ENCODE assay signal across 17 cellular contexts in genomic region chr11:117281869-117282268, GRCh38. TPM values are rescaled to one million over a fixed set of nuclear protein-coding genes. Genes with fewer than 3 reads are reported as not detected.
DNase-seq lines count a peak whose midpoint lies in the region; ATAC-seq, FAIRE-seq and TF ChIP-seq lines count a peak whose summit lies in the region.
"Had no signal": no experiment of that assay in that cellular context is flagged by ENCODE, and none has a peak within 500 bp of the region (broad histone marks: within the 10 kb centered on the region; RNA-seq: fewer than 3 reads in every experiment).

No MANE protein-coding gene starts in this region.

- 76% methylated on average over 6 of the region's 7 CpGs for WGBS in K562 (ENCODE audit: insufficient coverage, low coverage, missing lambda C conversion rate)
- WGBS in mesodermal cell (ENCODE audit: insufficient coverage in 2 of 2), 2 experiments, result 96 to 100% methylated on average over 2 to 4 of the region's 7 CpGs

- no peak for ATAC-seq in K562
- ATAC-seq: gastroesophageal sphincter, psoas muscle had no signal

- H3K27ac ChIP-seq in A673 (ENCODE audit: low read depth, low read length, poor library complexity, severe bottlenecking), result no peak overlapping the region
- H3K27ac ChIP-seq in K562 (ENCODE audit: extremely low read depth, low read depth, low read length), result no peak overlapping the region
- peak overlapping the region; percentile 70 for H3K27ac ChIP-seq in mesodermal cell (ENCODE audit: low read depth, low read length, severe bottlenecking)
- H3K27ac ChIP-seq in left ventricle myocardium inferior (replicated peaks), result no peak overlapping the region
- H3K27ac ChIP-seq: gastroesophageal sphincter, psoas muscle had no signal

- intact Hi-C loops in A673 (cut with micrococcal nuclease; ENCODE audit: unreplicated experiment), result no loop called here
- intact Hi-C loops in K562 (cut with micrococcal nuclease), result no loop called here
- intact Hi-C loops in left ventricle myocardium inferior (cut with micrococcal nuclease), result no loop called here

- no peaks in the 10 kb centered on the region for H3K79me2 ChIP-seq in K562 (ENCODE audit: control insufficient read depth, insufficient read depth, low read length)

- TF ChIP-seq RAD21 in K562 (CRISPR knock-in tag; conservative IDR thresholded peaks at IDR 0.05 in 1 of 2, IDR thresholded peaks at IDR 0.05 in 1 of 2), result no peak

- H3K36me3 ChIP-seq in A673 (ENCODE audit: insufficient read depth, low read length, poor library complexity, severe bottlenecking) (peaks cover 34% of the 10 kb centered on the region), K562 (ENCODE audit: control insufficient read depth, insufficient read depth, low read length) (peaks cover 57% of the 10 kb centered on the region), mesodermal cell (ENCODE audit: control insufficient read depth, insufficient read depth, low read length) (peaks cover 46% of the 10 kb centered on the region), left ventricle myocardium inferior (peaks cover 74% of the 10 kb centered on the region)

- no peak for TF ChIP-seq EP300 in K562 (IDR thresholded peaks at IDR 0.05; ENCODE audit: low read length)

- H4K20me1 ChIP-seq in K562 (replicated peaks; ENCODE audit: control insufficient read depth, insufficient read depth, low read length), result peaks cover 3% of the 10 kb centered on the region; the same call in 1 of the 2 replicates

- H3K9me1 ChIP-seq in K562 (ENCODE audit: control insufficient read depth, insufficient read depth, low read length), result no peaks in the 10 kb centered on the region

- peak overlapping the region; percentile 77; the same call in 1 of the 2 replicates for H3K4me3 Mint-ChIP-seq in HFFc6
- H3K4me3 Mint-ChIP-seq: activated naive CD8-positive, alpha-beta T cell; dendritic cell treated with granulocyte-macrophage colony-stimulating factor and Interleukin-4, amounts not matched to agents 40 ng/mL and 50 ng/mL, for 4 days had no signal

- no peak overlapping the region for H3K9ac ChIP-seq in K562 (ENCODE audit: insufficient read depth in 1 of 2, low read depth in 2 of 2, low read length in 2 of 2)

- H3K9me3 Mint-ChIP-seq in HFFc6, result no peaks in the 10 kb centered on the region
- H3K9me3 Mint-ChIP-seq: dendritic cell treated with granulocyte-macrophage colony-stimulating factor and Interleukin-4, amounts not matched to agents 40 ng/mL and 50 ng/mL, for 4 days had no signal

- POLR2A ChIA-PET in A673 (lab: Charles Lee; ENCODE audit: low non-redundant PET), result no interaction called here
- POLR2A ChIA-PET in K562 (lab: Yijun Ruan, JAX), result no interaction called here

- CTCF ChIA-PET in A673 (lab: Charles Lee), result no interaction called here
- CTCF ChIA-PET in K562 (lab: Yijun Ruan, JAX; ENCODE audit: low intra/inter-chr PET ratio), result no interaction called here

- DNase-seq in A673 (ENCODE audit: low spot score) (no peak), HFFc6 (no peak), K562 (ENCODE audit: extremely low read depth in 1 of 4, low spot score in 3 of 4) (no peak), SKM-1 (lab: John Stamatoyannopoulos, UW; ENCODE audit: unreplicated experiment) (no peak), left ventricle myocardium inferior (no peak), T-helper 1 cell (no peak), HTR-8/SVneo (ENCODE audit: insufficient read length, low spot score) (no peak)
- DNase-seq: activated CD4-positive, alpha-beta T cell treated with anti-CD3 and anti-CD28 coated beads, Interleukin-2, amount 50 U/mL, for 48 hours; DND-41; NCI-H187; NCI-H446; psoas muscle; substantia nigra had no signal

- no peaks in the 10 kb centered on the region for H3K27me3 ChIP-seq in A673 (replicated peaks; ENCODE audit: insufficient read depth, low read depth, low read length, poor library complexity)
- no peaks in the 10 kb centered on the region for H3K27me3 ChIP-seq in K562 (ENCODE audit: control insufficient read depth in 2 of 2, insufficient read depth in 2 of 2, low read length in 2 of 2)
- no peaks in the 10 kb centered on the region for H3K27me3 ChIP-seq in left ventricle myocardium inferior (ENCODE audit: low read depth)
- H3K27me3 ChIP-seq: gastroesophageal sphincter had no signal

- peaks cover 41% of the 10 kb centered on the region for H3K4me1 Mint-ChIP-seq in HFFc6 (ENCODE audit: low read depth)

- H3K36me3 Mint-ChIP-seq in HFFc6 (ENCODE audit: low read depth), result peaks cover 48% of the 10 kb centered on the region

- TF ChIP-seq CTCF in A673 (conservative IDR thresholded peaks at IDR 0.05; ENCODE audit: low read depth, low read length) (no peak), HFFc6 (IDR thresholded peaks at IDR 0.05) (no peak), K562 (IDR thresholded peaks at IDR 0.05 in 2 of 3, conservative IDR thresholded peaks at IDR 0.05 in 1 of 3; ENCODE audit: insufficient read depth in 2 of 3, low read depth in 1 of 3, low read length in 3 of 3) (no peak), left ventricle myocardium inferior (IDR thresholded peaks at IDR 0.05; ENCODE audit: borderline replicate concordance) (no peak)

- peak overlapping the region; percentile 86 for H3K27ac Mint-ChIP-seq in HFFc6
- H3K27ac Mint-ChIP-seq: activated naive CD8-positive, alpha-beta T cell; dendritic cell treated with granulocyte-macrophage colony-stimulating factor and Interleukin-4, amounts not matched to agents 40 ng/mL and 50 ng/mL, for 4 days had no signal

- H3K9me3 ChIP-seq in A673 (ENCODE audit: low read depth, low read length, poor library complexity, severe bottlenecking), result no peaks in the 10 kb centered on the region
- H3K9me3 ChIP-seq in K562 (replicated peaks; ENCODE audit: control insufficient read depth, insufficient read depth, low read depth, low read length), result no peaks in the 10 kb centered on the region
- H3K9me3 ChIP-seq in mesodermal cell (ENCODE audit: control insufficient read depth, low read length), result no peaks in the 10 kb centered on the region
- no peaks in the 10 kb centered on the region for H3K9me3 ChIP-seq in left ventricle myocardium inferior (replicated peaks)
- H3K9me3 ChIP-seq: gastroesophageal sphincter, psoas muscle had no signal

- no peaks in the 10 kb centered on the region; the same call in 1 of the 2 replicates for H3K27me3 Mint-ChIP-seq in HFFc6 (ENCODE audit: insufficient read depth)
- H3K27me3 Mint-ChIP-seq: activated naive CD8-positive, alpha-beta T cell; dendritic cell treated with granulocyte-macrophage colony-stimulating factor and Interleukin-4, amounts not matched to agents 40 ng/mL and 50 ng/mL, for 4 days had no signal

- in situ Hi-C loops in K562 (cut with MboI), result no loop called here

- no peak overlapping the region for H3K4me2 ChIP-seq in K562 (ENCODE audit: insufficient read depth, low read length)

- H3K4me3 ChIP-seq in A673 (ENCODE audit: low read depth, low read length, poor library complexity, severe bottlenecking) (no peak overlapping the region), K562 (no peak overlapping the region), mesodermal cell (ENCODE audit: extremely low read depth, insufficient read depth, low read length, poor library complexity, severe bottlenecking) (no peak overlapping the region), left ventricle myocardium inferior (no peak overlapping the region)
- H3K4me3 ChIP-seq: gastroesophageal sphincter, psoas muscle had no signal

- no peaks in the 10 kb centered on the region for H3K4me1 ChIP-seq in A673 (ENCODE audit: insufficient read depth, low read length, poor library complexity, severe bottlenecking)
- peaks cover 0 to 5% of the 10 kb centered on the region in 2 experiments; a peak in 3 of 5 replicates for H3K4me1 ChIP-seq in K562 (replicated peaks in 1 of 2; ENCODE audit: control insufficient read depth in 2 of 2, insufficient read depth in 2 of 2, low read length in 2 of 2)
- peaks cover 27% of the 10 kb centered on the region for H3K4me1 ChIP-seq in mesodermal cell (ENCODE audit: control insufficient read depth, insufficient read depth, low read length, poor library complexity, severe bottlenecking)
- H3K4me1 ChIP-seq in left ventricle myocardium inferior, result no peaks in the 10 kb centered on the region
- H3K4me1 ChIP-seq: gastroesophageal sphincter, psoas muscle had no signal

- H2AFZ ChIP-seq in K562 (ENCODE audit: low read depth, low read length), result no peak overlapping the region

- no peak for TF ChIP-seq POLR2A in K562 (conservative IDR thresholded peaks at IDR 0.05)

- BruUV-seq in A673 (replicated peaks; lab: Mats Ljungman, UMichigan) (TSS peak; percentile 17), K562 (replicated peaks; lab: Mats Ljungman, UMichigan) (TSS peak; percentile 54)

- FAIRE-seq in K562 (lab: Jason Lieb, UNC), result no peak
- no peak for FAIRE-seq in HTR-8/SVneo (lab: Jason Lieb, UNC)

RNA-seq across cellular contexts. Expression of gene BACE1-AS, which starts 9.3 kb away (rescaled TPM):
- 13.7 and 18.0 TPM in 2 replicates for total RNA-seq in A673 (2021)
- 1 to 10 TPM; 4.3 to 6.4 (median 5.7) TPM for total RNA-seq in HFFc6 (2021; fragmentation: NEBNext Ultra II Directional; extraction: Animal tissue kit (Norgen Biotek cat#: 25700))
- total RNA-seq in K562 (2011; cell fraction: chromatin; rRNA removed; ENCODE audit: low replicate concordance), result 14.1 and 15.2 TPM in 2 replicates
- total RNA-seq in K562 (2011; cell fraction: nucleolus; rRNA removed), result 7.5 and 8.3 TPM in 2 replicates
- 14.1 and 25.7 TPM in 2 replicates for total RNA-seq in K562 (2011; cell fraction: nucleoplasm; rRNA removed)
- total RNA-seq in K562 (2014; rRNA removed), result 3.1 and 3.8 TPM in 2 replicates
- total RNA-seq in K562 (2014; rRNA removed; fragmentation: Illumina TruSeq; extraction: Trizol), result 2.9 and 3.9 TPM in 2 replicates
- total RNA-seq in K562 (2015; rRNA removed; fragmentation: Illumina TruSeq; extraction: Trizol), result 3.0 TPM in 2 replicates
- total RNA-seq in K562 (2021), result 4.7 and 5.9 TPM in 2 replicates
- 3.7 and 5.3 TPM in 2 replicates for polyA plus RNA-seq in K562 (2011; rRNA removed)
- 2.2 and 7.1 TPM in 2 replicates for polyA plus RNA-seq in K562 (2011; cell fraction: cytosol; rRNA removed)
- polyA plus RNA-seq in K562 (2011; cell fraction: nucleus; rRNA removed), result 8.0 and 9.5 TPM in 2 replicates
- polyA plus RNA-seq in K562 (2012), result 2.0 and 4.7 TPM in 2 replicates
- 4.5 and 4.8 TPM in 2 replicates for polyA plus RNA-seq in K562 (2014; fragmentation: Illumina TruSeq; extraction: Trizol)
- 1 to 10 TPM; 3.2 to 8.2 TPM for polyA plus RNA-seq in K562 (2014; fragmentation: Nextera tagmentation; extraction: Ambion mirVana)
- polyA plus RNA-seq in K562 (2014; rRNA removed), result 2.2 and 3.8 TPM in 2 replicates
- polyA minus RNA-seq in K562 (2011; rRNA and poly(A)+ RNA removed), result 6.7 and 6.9 TPM in 2 replicates
- polyA minus RNA-seq in K562 (2011; cell fraction: cytosol; rRNA and poly(A)+ RNA removed), result 4.1 and 5.3 TPM in 2 replicates
- polyA minus RNA-seq in K562 (2011; cell fraction: nucleus; rRNA and poly(A)+ RNA removed), result 5.0 and 6.8 TPM in 2 replicates
- 5.4 TPM for polyA plus RNA-seq in mesodermal cell (2013, experiment 1 of 2)
- 6.9 TPM for polyA plus RNA-seq in mesodermal cell (2013, experiment 2 of 2)
- 10.3 TPM for total RNA-seq in left ventricle myocardium inferior

RNA-seq across cellular contexts. Expression of gene BACE1, which starts 34.2 kb away (rescaled TPM):
- total RNA-seq in A673 (2021) (13.7 and 15.0 TPM in 2 replicates), K562 (2014; rRNA removed) (not detected in 2 replicates), K562 (2014; rRNA removed; fragmentation: Illumina TruSeq; extraction: Trizol) (not detected in 2 replicates), K562 (2015; rRNA removed; fragmentation: Illumina TruSeq; extraction: Trizol) (not detected in 2 replicates), K562 (2021) (0.18 and 0.29 TPM in 2 replicates), left ventricle myocardium inferior (13.8 TPM)
- 10 to 100 TPM; 59.6 to 80.8 (median 70.7) TPM for total RNA-seq in HFFc6 (2021; fragmentation: NEBNext Ultra II Directional; extraction: Animal tissue kit (Norgen Biotek cat#: 25700))
- not detected in 2 replicates for total RNA-seq in K562 (2011; cell fraction: chromatin; rRNA removed; ENCODE audit: low replicate concordance)
- 0.13 TPM in 1 of 2 replicates, not detected in the other for total RNA-seq in K562 (2011; cell fraction: nucleolus; rRNA removed)
- not detected in 2 replicates for total RNA-seq in K562 (2011; cell fraction: nucleoplasm; rRNA removed)
- polyA plus RNA-seq in K562 (2011; rRNA removed) (0.01 and 0.09 TPM in 2 replicates), K562 (2014; fragmentation: Illumina TruSeq; extraction: Trizol) (not detected in 2 replicates), K562 (2014; fragmentation: Nextera tagmentation; extraction: Ambion mirVana) (under 1 TPM; 0.14 to 0.25 TPM), K562 (2014; rRNA removed) (not detected in 2 replicates)
- 0.12 TPM in 1 of 2 replicates, not detected in the other for polyA plus RNA-seq in K562 (2011; cell fraction: cytosol; rRNA removed)
- polyA plus RNA-seq in K562 (2011; cell fraction: nucleus; rRNA removed), result 0.11 TPM in 1 of 2 replicates, not detected in the other
- 0.96 and 1.2 TPM in 2 replicates for polyA plus RNA-seq in K562 (2012)
- polyA minus RNA-seq in K562 (2011; rRNA and poly(A)+ RNA removed), result not detected in 2 replicates
- polyA minus RNA-seq in K562 (2011; cell fraction: cytosol; rRNA and poly(A)+ RNA removed), result not detected in 2 replicates
- under 0.01 and 0.11 TPM in 2 replicates for polyA minus RNA-seq in K562 (2011; cell fraction: nucleus; rRNA and poly(A)+ RNA removed)
- 33.2 TPM for polyA plus RNA-seq in mesodermal cell (2013, experiment 1 of 2)
- 30.5 TPM for polyA plus RNA-seq in mesodermal cell (2013, experiment 2 of 2)

RNA-seq across cellular contexts. Expression of gene CEP164, which starts 45.8 kb away (rescaled TPM):
- total RNA-seq in A673 (2021) (39.4 and 43.3 TPM in 2 replicates), K562 (2014; rRNA removed) (14.2 and 16.1 TPM in 2 replicates), K562 (2014; rRNA removed; fragmentation: Illumina TruSeq; extraction: Trizol) (8.0 TPM in 2 replicates), K562 (2015; rRNA removed; fragmentation: Illumina TruSeq; extraction: Trizol) (13.1 and 13.6 TPM in 2 replicates), K562 (2021) (12.1 and 16.5 TPM in 2 replicates), left ventricle myocardium inferior (5.9 TPM)
- total RNA-seq in HFFc6 (2021; fragmentation: NEBNext Ultra II Directional; extraction: Animal tissue kit (Norgen Biotek cat#: 25700)), result 10 to 100 TPM; 29.0 to 35.6 (median 33.0) TPM
- total RNA-seq in K562 (2011; cell fraction: chromatin; rRNA removed; ENCODE audit: low replicate concordance), result 42.8 and 72.9 TPM in 2 replicates
- total RNA-seq in K562 (2011; cell fraction: nucleolus; rRNA removed), result 28.0 TPM in 2 replicates
- 36.8 and 43.6 TPM in 2 replicates for total RNA-seq in K562 (2011; cell fraction: nucleoplasm; rRNA removed)
- polyA plus RNA-seq in K562 (2011; rRNA removed) (7.7 and 8.7 TPM in 2 replicates), K562 (2014; fragmentation: Illumina TruSeq; extraction: Trizol) (11.4 and 15.0 TPM in 2 replicates), K562 (2014; fragmentation: Nextera tagmentation; extraction: Ambion mirVana) (1 to 10 TPM; 2.1 to 4.6 TPM), K562 (2014; rRNA removed) (9.9 and 10.4 TPM in 2 replicates)
- polyA plus RNA-seq in K562 (2011; cell fraction: cytosol; rRNA removed), result 3.9 and 6.7 TPM in 2 replicates
- polyA plus RNA-seq in K562 (2011; cell fraction: nucleus; rRNA removed), result 39.0 and 46.4 TPM in 2 replicates
- 12.8 and 30.5 TPM in 2 replicates for polyA plus RNA-seq in K562 (2012)
- 9.3 and 10.2 TPM in 2 replicates for polyA minus RNA-seq in K562 (2011; rRNA and poly(A)+ RNA removed)
- polyA minus RNA-seq in K562 (2011; cell fraction: cytosol; rRNA and poly(A)+ RNA removed), result 4.6 and 7.1 TPM in 2 replicates
- polyA minus RNA-seq in K562 (2011; cell fraction: nucleus; rRNA and poly(A)+ RNA removed), result 8.8 and 10.4 TPM in 2 replicates
- 19.4 TPM for polyA plus RNA-seq in mesodermal cell (2013, experiment 1 of 2)
- polyA plus RNA-seq in mesodermal cell (2013, experiment 2 of 2), result 15.7 TPM

RNA-seq across cellular contexts. Expression of gene RNF214, which starts 49.4 kb away (rescaled TPM):
- total RNA-seq in A673 (2021) (37.8 and 50.3 TPM in 2 replicates), K562 (2014; rRNA removed) (6.6 and 10.1 TPM in 2 replicates), K562 (2014; rRNA removed; fragmentation: Illumina TruSeq; extraction: Trizol) (11.9 and 13.5 TPM in 2 replicates), K562 (2015; rRNA removed; fragmentation: Illumina TruSeq; extraction: Trizol) (9.5 and 10.2 TPM in 2 replicates), K562 (2021) (22.3 and 24.8 TPM in 2 replicates), left ventricle myocardium inferior (21.1 TPM)
- total RNA-seq in HFFc6 (2021; fragmentation: NEBNext Ultra II Directional; extraction: Animal tissue kit (Norgen Biotek cat#: 25700)), result 10 to 100 TPM; 17.7 to 25.6 (median 22.1) TPM
- 50.5 and 69.2 TPM in 2 replicates for total RNA-seq in K562 (2011; cell fraction: chromatin; rRNA removed; ENCODE audit: low replicate concordance)
- total RNA-seq in K562 (2011; cell fraction: nucleolus; rRNA removed), result 27.5 and 29.7 TPM in 2 replicates
- 50.4 and 53.5 TPM in 2 replicates for total RNA-seq in K562 (2011; cell fraction: nucleoplasm; rRNA removed)
- polyA plus RNA-seq in K562 (2011; rRNA removed) (12.6 and 18.0 TPM in 2 replicates), K562 (2014; fragmentation: Illumina TruSeq; extraction: Trizol) (20.2 and 22.7 TPM in 2 replicates), K562 (2014; fragmentation: Nextera tagmentation; extraction: Ambion mirVana) (1 to 10 TPM; 6.6 to 7.4 TPM), K562 (2014; rRNA removed) (11.6 and 12.1 TPM in 2 replicates)
- polyA plus RNA-seq in K562 (2011; cell fraction: cytosol; rRNA removed), result 12.9 and 16.7 TPM in 2 replicates
- polyA plus RNA-seq in K562 (2011; cell fraction: nucleus; rRNA removed), result 28.9 and 44.6 TPM in 2 replicates
- polyA plus RNA-seq in K562 (2012), result 12.9 and 16.1 TPM in 2 replicates
- polyA minus RNA-seq in K562 (2011; rRNA and poly(A)+ RNA removed), result 22.6 and 29.9 TPM in 2 replicates
- 14.1 and 26.8 TPM in 2 replicates for polyA minus RNA-seq in K562 (2011; cell fraction: cytosol; rRNA and poly(A)+ RNA removed)
- polyA minus RNA-seq in K562 (2011; cell fraction: nucleus; rRNA and poly(A)+ RNA removed), result 17.6 and 23.9 TPM in 2 replicates
- polyA plus RNA-seq in mesodermal cell (2013, experiment 1 of 2), result 34.0 TPM
- 31.0 TPM for polyA plus RNA-seq in mesodermal cell (2013, experiment 2 of 2)

RNA-seq across cellular contexts. Expression of gene PCSK7, which starts 50.0 kb away (rescaled TPM):
- total RNA-seq in A673 (2021), result 49.0 and 53.2 TPM in 2 replicates
- total RNA-seq in HFFc6 (2021; fragmentation: NEBNext Ultra II Directional; extraction: Animal tissue kit (Norgen Biotek cat#: 25700)), result 10 to 100 TPM; 64.1 to 73.6 (median 68.0) TPM
- total RNA-seq in K562 (2011; cell fraction: chromatin; rRNA removed; ENCODE audit: low replicate concordance), result 109 and 170 TPM in 2 replicates
- total RNA-seq in K562 (2011; cell fraction: nucleolus; rRNA removed), result 70.1 and 82.7 TPM in 2 replicates
- 95.3 and 149 TPM in 2 replicates for total RNA-seq in K562 (2011; cell fraction: nucleoplasm; rRNA removed)
- total RNA-seq in K562 (2014; rRNA removed), result 15.2 and 20.8 TPM in 2 replicates
- 15.2 and 15.6 TPM in 2 replicates for total RNA-seq in K562 (2014; rRNA removed; fragmentation: Illumina TruSeq; extraction: Trizol)
- 16.7 and 18.2 TPM in 2 replicates for total RNA-seq in K562 (2015; rRNA removed; fragmentation: Illumina TruSeq; extraction: Trizol)
- total RNA-seq in K562 (2021), result 29.2 and 30.4 TPM in 2 replicates
- polyA plus RNA-seq in K562 (2011; rRNA removed), result 14.9 and 15.6 TPM in 2 replicates
- polyA plus RNA-seq in K562 (2011; cell fraction: cytosol; rRNA removed), result 12.6 and 18.1 TPM in 2 replicates
- polyA plus RNA-seq in K562 (2011; cell fraction: nucleus; rRNA removed), result 52.6 and 75.4 TPM in 2 replicates
- 14.7 and 15.3 TPM in 2 replicates for polyA plus RNA-seq in K562 (2012)
- polyA plus RNA-seq in K562 (2014; fragmentation: Illumina TruSeq; extraction: Trizol), result 19.9 and 22.1 TPM in 2 replicates
- 1 to 10 TPM; 3.1 to 3.9 TPM for polyA plus RNA-seq in K562 (2014; fragmentation: Nextera tagmentation; extraction: Ambion mirVana)
- polyA plus RNA-seq in K562 (2014; rRNA removed), result 25.3 and 27.7 TPM in 2 replicates
- polyA minus RNA-seq in K562 (2011; rRNA and poly(A)+ RNA removed), result 14.8 and 19.1 TPM in 2 replicates
- polyA minus RNA-seq in K562 (2011; cell fraction: cytosol; rRNA and poly(A)+ RNA removed), result 10.0 and 10.3 TPM in 2 replicates
- 21.3 and 21.8 TPM in 2 replicates for polyA minus RNA-seq in K562 (2011; cell fraction: nucleus; rRNA and poly(A)+ RNA removed)
- polyA plus RNA-seq in mesodermal cell (2013, experiment 1 of 2), result 24.7 TPM
- polyA plus RNA-seq in mesodermal cell (2013, experiment 2 of 2), result 23.8 TPM
- 24.0 TPM for total RNA-seq in left ventricle myocardium inferior

Comparison
In these comparisons a context has a peak if more than half of its experiments do, and no peak if none do; other contexts are left out.
1. RNA of gene BACE1, which starts 34.2 kb away (total RNA-seq): 59.6 to 80.8 TPM in HFFc6, 13.8 TPM in left ventricle myocardium inferior (single experiment) and 13.7 to 15.0 TPM in A673; 0.13 to 0.29 TPM in K562; every median in the first group is over 10 times any median in the second.